In the genomic region with DNA sequence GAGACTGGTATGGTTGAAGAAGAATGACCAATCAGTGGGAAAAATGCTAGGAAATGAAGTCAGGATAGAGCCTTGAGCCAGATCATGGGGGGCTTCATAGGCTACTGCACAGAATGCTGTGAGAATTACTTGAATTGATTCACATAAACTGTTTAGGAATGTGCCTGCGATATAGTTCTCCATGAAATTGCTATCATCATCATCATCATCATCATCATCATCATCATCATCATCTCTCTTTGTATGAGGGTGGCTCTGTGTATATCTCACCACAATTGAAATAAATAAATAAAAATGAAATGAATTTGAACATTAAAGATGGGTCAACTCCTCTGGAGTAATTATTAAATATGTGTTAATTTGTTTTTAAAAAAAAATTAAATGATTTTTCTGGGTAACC, we compare ENCODE assay signal across 36 cellular contexts.
DNase-seq lines count a peak whose midpoint lies in the region; ATAC-seq, FAIRE-seq and TF ChIP-seq lines count a peak whose summit lies in the region.
"Had no signal": no experiment of that assay in that cellular context is flagged by ENCODE, and none has a peak within 500 bp of the region (broad histone marks: within the 10 kb centered on the region; RNA-seq: fewer than 3 reads in every experiment).

No MANE protein-coding gene starts in this region.

- H2BK5ac ChIP-seq in trophoblast cell (ENCODE audit: low read depth, low read length, poor library complexity), result no peak overlapping the region

- peaks cover 30% of the 10 kb centered on the region for H3K4me1 Mint-ChIP-seq in activated T-helper 1 cell treated with anti-CD3 and anti-CD28 coated beads, Interleukin-12 subunit alpha, Interleukin-12 subunit beta, Interleukin-2, Interleukin-4 antibody, amounts not matched to agents 30 ng/mL and 10 ng/mL and 1 ng/mL, durations not matched to agents 14 hours and 24 hours and 36 hours (ENCODE audit: low read depth)
- H3K4me1 Mint-ChIP-seq: B cell, CD14-positive monocyte had no signal

- intact Hi-C loops in HepG2 (cut with micrococcal nuclease; ENCODE audit: unreplicated experiment) (no loop called here), right lobe of liver (cut with DNase I) (no loop called here)
- intact Hi-C loops in activated T-helper 1 cell treated with anti-CD3 and anti-CD28 coated beads, Interleukin-12 subunit alpha, Interleukin-12 subunit beta, Interleukin-2, Interleukin-4 antibody, amounts not matched to agents 30 ng/mL and 10 ng/mL and 1 ng/mL, durations not matched to agents 14 hours and 24 hours and 36 hours (cut with micrococcal nuclease), result no loop called here

- no peak for TF ChIP-seq EP300 in HepG2 (IDR thresholded peaks at IDR 0.05; ENCODE audit: low read depth in 2 of 2, low read length in 2 of 2)
- TF ChIP-seq EP300 in HepG2 (CRISPR knock-in tag; IDR thresholded peaks at IDR 0.05; ENCODE audit: borderline replicate concordance), result no peak

- no peak for TF ChIP-seq POLR2A in HepG2 (IDR thresholded peaks at IDR 0.05; ENCODE audit: insufficient read depth in 1 of 2, low read depth in 2 of 2, low read length in 2 of 2)
- no peak for TF ChIP-seq POLR2A in right lobe of liver (IDR thresholded peaks at IDR 0.05)
- no peak for TF ChIP-seq POLR2A in erythroblast (IDR thresholded peaks at IDR 0.05; ENCODE audit: low read length)

- no peak overlapping the region for H2AFZ ChIP-seq in HepG2 (ENCODE audit: low read length)
- no peak overlapping the region for H2AFZ ChIP-seq in trophoblast cell (ENCODE audit: insufficient read depth, low read length, poor library complexity)

- no peak overlapping the region for H3K4ac ChIP-seq in trophoblast cell (ENCODE audit: low read depth, low read length)

- H3K14ac ChIP-seq in trophoblast cell (ENCODE audit: low read length), result no peak overlapping the region

- H3K4me3 ChIP-seq in HepG2 (replicated peaks in 1 of 3; ENCODE audit: insufficient read depth in 1 of 3, low read depth in 2 of 3, low read length in 3 of 3), result no peak overlapping the region
- H3K4me3 ChIP-seq in right lobe of liver, result no peak overlapping the region
- H3K4me3 ChIP-seq in HEK293 (ENCODE audit: low read depth, low read length), result no peak overlapping the region
- no peak overlapping the region for H3K4me3 ChIP-seq in trophoblast cell (ENCODE audit: low read depth, low read length)
- H3K4me3 ChIP-seq: A549; BLaER1; BLaER1 treated with 17β-estradiol and CSF1 and Interleukin-3, amounts not matched to agents 10 nM and 100 nM had no signal

- no peak for ATAC-seq in HepG2
- ATAC-seq in right lobe of liver, result no peak
- ATAC-seq: A549; CD8-positive, alpha-beta T cell had no signal

- H4K8ac ChIP-seq in trophoblast cell (ENCODE audit: low read depth, low read length), result no peak overlapping the region

- H3K27me3 Mint-ChIP-seq in activated T-helper 1 cell treated with anti-CD3 and anti-CD28 coated beads, Interleukin-12 subunit alpha, Interleukin-12 subunit beta, Interleukin-2, Interleukin-4 antibody, amounts not matched to agents 30 ng/mL and 10 ng/mL and 1 ng/mL, durations not matched to agents 14 hours and 24 hours and 36 hours (ENCODE audit: insufficient read depth), result peaks cover 10% of the 10 kb centered on the region
- H3K27me3 Mint-ChIP-seq: B cell; CD4-positive, alpha-beta memory T cell; CD4-positive, alpha-beta T cell had no signal

- H4K91ac ChIP-seq in trophoblast cell (ENCODE audit: low read depth, low read length), result no peak overlapping the region

- TF ChIP-seq RAD21 in HepG2 (CRISPR knock-in tag; IDR thresholded peaks at IDR 0.05), result no peak

- no TSS peak for BruUV-seq in HepG2 (replicated peaks; lab: Mats Ljungman, UMichigan)

- no peak for TF ChIP-seq CTCF in HepG2 (CRISPR knock-in tag; IDR thresholded peaks at IDR 0.05)
- no peak for TF ChIP-seq CTCF in right lobe of liver (IDR thresholded peaks at IDR 0.05)
- TF ChIP-seq CTCF in HEK293 (tag by site-specific recombination; IDR thresholded peaks at IDR 0.05), result no peak
- TF ChIP-seq CTCF in GM20000 (IDR thresholded peaks at IDR 0.05; ENCODE audit: extremely low read depth, missing control alignments), result no peak

- H3K9ac ChIP-seq in HepG2 (ENCODE audit: insufficient read depth, low read depth, low read length), result no peak overlapping the region
- H3K9ac ChIP-seq in trophoblast cell (ENCODE audit: low read length), result no peak overlapping the region
- H3K9ac ChIP-seq: BLaER1; BLaER1 treated with 17β-estradiol and CSF1 and Interleukin-3, amounts not matched to agents 10 nM and 100 nM had no signal

- no peak overlapping the region for H3K18ac ChIP-seq in trophoblast cell (ENCODE audit: low read length)

- POLR2A ChIA-PET in HepG2 (lab: Yijun Ruan, JAX), result no interaction called here
- POLR2A ChIA-PET in HEK293 (lab: Yijun Ruan, JAX), result no interaction called here

- no peaks in the 10 kb centered on the region for H3K79me1 ChIP-seq in trophoblast cell (ENCODE audit: low read length)

- H3K4me2 ChIP-seq in HepG2 (ENCODE audit: low read depth, low read length), result no peak overlapping the region
- H3K4me2 ChIP-seq in trophoblast cell (ENCODE audit: low read length), result no peak overlapping the region
- H3K4me2 ChIP-seq: A549; BLaER1; BLaER1 treated with 17β-estradiol and CSF1 and Interleukin-3, amounts not matched to agents 10 nM and 100 nM had no signal

- no peak overlapping the region for H2AK5ac ChIP-seq in trophoblast cell (ENCODE audit: low read length)

- H3K9me3 Mint-ChIP-seq in activated T-helper 1 cell treated with anti-CD3 and anti-CD28 coated beads, Interleukin-12 subunit alpha, Interleukin-12 subunit beta, Interleukin-2, Interleukin-4 antibody, amounts not matched to agents 30 ng/mL and 10 ng/mL and 1 ng/mL, durations not matched to agents 14 hours and 24 hours and 36 hours, result peaks cover under 1% of the 10 kb centered on the region
- H3K9me3 Mint-ChIP-seq: CD4-positive, alpha-beta T cell had no signal

- H3K27ac ChIP-seq in HepG2 (ENCODE audit: extremely low read length, insufficient read depth, low read length), result no peak overlapping the region
- H3K27ac ChIP-seq in right lobe of liver, result no peak overlapping the region
- H3K27ac ChIP-seq in HEK293 (ENCODE audit: extremely low read depth, low read depth, low read length), result no peak overlapping the region
- H3K27ac ChIP-seq in trophoblast cell (ENCODE audit: low read depth, low read length), result no peak overlapping the region
- H3K27ac ChIP-seq: 22Rv1; A549; BLaER1; BLaER1 treated with 17β-estradiol and CSF1 and Interleukin-3, amounts not matched to agents 10 nM and 100 nM; C4-2B had no signal

- no peak overlapping the region for H2BK120ac ChIP-seq in trophoblast cell (ENCODE audit: insufficient read depth, low read length, poor library complexity)

- H3K79me2 ChIP-seq in HepG2 (ENCODE audit: insufficient read depth, low read length) (no peaks in the 10 kb centered on the region), trophoblast cell (ENCODE audit: control insufficient read depth, insufficient read depth, low read length, poor library complexity) (no peaks in the 10 kb centered on the region)

- no peak overlapping the region for H3K4me3 Mint-ChIP-seq in activated T-helper 1 cell treated with anti-CD3 and anti-CD28 coated beads, Interleukin-12 subunit alpha, Interleukin-12 subunit beta, Interleukin-2, Interleukin-4 antibody, amounts not matched to agents 30 ng/mL and 10 ng/mL and 1 ng/mL, durations not matched to agents 14 hours and 24 hours and 36 hours
- H3K4me3 Mint-ChIP-seq: B cell; CD14-positive monocyte; CD4-positive, alpha-beta memory T cell; CD4-positive, alpha-beta T cell; CD4-positive, CD25-positive, alpha-beta regulatory T cell; CD8-positive, alpha-beta memory T cell; CD8-positive, alpha-beta T cell had no signal

- H4K12ac ChIP-seq in trophoblast cell (ENCODE audit: low read depth, low read length), result no peak overlapping the region

- H3K36me3 Mint-ChIP-seq in activated T-helper 1 cell treated with anti-CD3 and anti-CD28 coated beads, Interleukin-12 subunit alpha, Interleukin-12 subunit beta, Interleukin-2, Interleukin-4 antibody, amounts not matched to agents 30 ng/mL and 10 ng/mL and 1 ng/mL, durations not matched to agents 14 hours and 24 hours and 36 hours (ENCODE audit: low read depth), result peaks cover 6% of the 10 kb centered on the region
- H3K36me3 Mint-ChIP-seq: CD14-positive monocyte; CD4-positive, alpha-beta memory T cell; CD8-positive, alpha-beta T cell had no signal

- H3K27me3 ChIP-seq in HepG2 (ENCODE audit: control insufficient read depth in 1 of 2, insufficient read depth in 2 of 2, low read length in 2 of 2) (no peaks in the 10 kb centered on the region), right lobe of liver (no peaks in the 10 kb centered on the region), trophoblast cell (ENCODE audit: insufficient read depth, low read length) (no peaks in the 10 kb centered on the region)
- H3K27me3 ChIP-seq: BE2C; BLaER1; BLaER1 treated with 17β-estradiol and CSF1 and Interleukin-3, amounts not matched to agents 10 nM and 100 nM had no signal

- 8% methylated on average over 1 of the region's 1 CpG for WGBS in HepG2 (ENCODE audit: low lambda C conversion rate)
- 75% methylated on average over 1 of the region's 1 CpG for WGBS in right lobe of liver (ENCODE audit: insufficient coverage, low coverage, low lambda C conversion rate, missing lambda C conversion rate)
- WGBS in trophoblast cell (ENCODE audit: extremely low coverage, insufficient coverage, insufficient read length), result no CpG with 5 or more reads among the region's 1 CpG

- H3K9me3 ChIP-seq in HepG2 (ENCODE audit: low read length), result no peaks in the 10 kb centered on the region
- no peaks in the 10 kb centered on the region for H3K9me3 ChIP-seq in right lobe of liver
- no peaks in the 10 kb centered on the region for H3K9me3 ChIP-seq in HEK293 (ENCODE audit: control insufficient read depth, insufficient read depth, low read depth, low read length)
- H3K9me3 ChIP-seq in trophoblast cell (ENCODE audit: insufficient read depth, low read depth, low read length), result no peaks in the 10 kb centered on the region
- H3K9me3 ChIP-seq: A549, BE2C, Caco-2 had no signal

- no peaks in the 10 kb centered on the region for H4K20me1 ChIP-seq in HepG2 (ENCODE audit: insufficient read depth, low read length)
- H4K20me1 ChIP-seq: BLaER1; BLaER1 treated with 17β-estradiol and CSF1 and Interleukin-3, amounts not matched to agents 10 nM and 100 nM had no signal

- peak overlapping the region; percentile 19 for H3K23ac ChIP-seq in trophoblast cell (ENCODE audit: low read length)

- in situ Hi-C loops in HepG2 (cut with HindIII; ENCODE audit: extremely low pct_ligation_motif_present, low pct_unique_long_range_greater_than_20kb), result no loop called here

- peak overlapping the region; percentile 43 for H3K27ac Mint-ChIP-seq in activated T-helper 1 cell treated with anti-CD3 and anti-CD28 coated beads, Interleukin-12 subunit alpha, Interleukin-12 subunit beta, Interleukin-2, Interleukin-4 antibody, amounts not matched to agents 30 ng/mL and 10 ng/mL and 1 ng/mL, durations not matched to agents 14 hours and 24 hours and 36 hours
- H3K27ac Mint-ChIP-seq: B cell; CD14-positive monocyte; CD4-positive, alpha-beta T cell; CD4-positive, CD25-positive, alpha-beta regulatory T cell; CD8-positive, alpha-beta memory T cell; CD8-positive, alpha-beta T cell had no signal

- H3K36me3 ChIP-seq in HepG2 (replicated peaks in 1 of 2; ENCODE audit: control insufficient read depth in 1 of 2, insufficient read depth in 2 of 2, low read length in 2 of 2) (no peaks in the 10 kb centered on the region), right lobe of liver (no peaks in the 10 kb centered on the region), HEK293 (ENCODE audit: control insufficient read depth in 2 of 2, insufficient read depth in 1 of 2, low read length in 2 of 2) (no peaks in the 10 kb centered on the region), trophoblast cell (ENCODE audit: control insufficient read depth in 1 of 2, insufficient read depth in 2 of 2, low read length in 2 of 2) (no peaks in the 10 kb centered on the region)
- H3K36me3 ChIP-seq: BE2C, BLaER1 had no signal

- no peak for FAIRE-seq in HepG2 (lab: Jason Lieb, UNC)
- FAIRE-seq: A549, D721Med had no signal

- no peak for DNase-seq in HepG2 (ENCODE audit: low spot score)
- no peak for DNase-seq in right lobe of liver
- DNase-seq in activated T-helper 1 cell treated with anti-CD3 and anti-CD28 coated beads, Interleukin-12 subunit alpha, Interleukin-12 subunit beta, Interleukin-2, Interleukin-4 antibody, amounts not matched to agents 30 ng/mL and 10 ng/mL and 1 ng/mL, durations not matched to agents 14 hours and 24 hours and 36 hours (ENCODE audit: low spot score), result no peak
- DNase-seq in trophoblast cell, result no peak
- no peak for DNase-seq in SW480 (ENCODE audit: low spot score)
- DNase-seq in erythroblast (lab: John Stamatoyannopoulos, UW), result no peak
- no peak for DNase-seq in GM20000 (ENCODE audit: low spot score)
- DNase-seq: 8988T; ACHN; AML-193; BE2C; C1 segment of cervical spinal cord; Caco-2; Calu3; CD4-positive, alpha-beta memory T cell; CD4-positive, alpha-beta T cell; CD4-positive, CD25-positive, alpha-beta regulatory T cell; CD8-positive, alpha-beta memory T cell; CD8-positive, alpha-beta T cell; COR-L47; DMS 273 treated with DMSO at 0.1 percent for 48 hours; DMS153; DMS53; DMS79; DMS79 treated with DMSO at 0.1 percent for 48 hours; DND-41; EL had no signal

- H2BK12ac ChIP-seq in trophoblast cell (ENCODE audit: low read length), result no peak overlapping the region

- H3K4me1 ChIP-seq in HepG2 (ENCODE audit: insufficient read depth, low read length) (no peaks in the 10 kb centered on the region), right lobe of liver (no peaks in the 10 kb centered on the region), HEK293 (ENCODE audit: control insufficient read depth, insufficient read depth, low read length) (no peaks in the 10 kb centered on the region), trophoblast cell (ENCODE audit: control insufficient read depth in 1 of 2, insufficient read depth in 2 of 2, low read length in 2 of 2) (peaks cover 7 to 8% of the 10 kb centered on the region in 2 experiments)
- H3K4me1 ChIP-seq: A549, BE2C, Caco-2 had no signal

- CTCF ChIA-PET in HepG2 (lab: Yijun Ruan, JAX; ENCODE audit: low intra/inter-chr PET ratio, low total read pairs), result no interaction called here
- CTCF ChIA-PET in HEK293 (lab: Yijun Ruan, JAX), result interaction anchor here (0.6 kb wide), 1 partner anchor 338 kb away, joined by 3 read pairs; no protein-coding TSS in a partner anchor
